Comparison of ENCODE assay signal across 14 cellular contexts in the genomic region with DNA sequence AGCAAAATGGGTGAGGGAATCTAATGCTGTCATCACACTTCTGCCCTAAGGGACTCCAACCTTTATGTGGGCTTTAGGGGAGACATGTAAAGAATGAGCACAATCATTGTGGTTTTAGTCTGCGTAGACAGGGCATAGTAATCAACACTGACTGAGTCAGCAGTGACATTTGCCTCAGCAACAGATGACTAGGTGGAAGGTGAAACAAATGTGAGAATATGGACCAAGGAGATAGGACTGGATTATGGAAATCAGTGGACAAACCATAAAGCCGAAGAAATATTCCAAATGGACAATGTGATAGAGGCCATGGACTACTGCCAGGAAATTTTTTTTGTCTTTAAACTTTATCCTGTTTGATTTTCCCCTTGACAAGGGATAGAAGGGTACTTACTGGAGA.
DNase-seq lines count a peak whose midpoint lies in the region; ATAC-seq and TF ChIP-seq lines count a peak whose summit lies in the region.
"Had no signal": no experiment of that assay in that cellular context is flagged by ENCODE, and none has a peak within 500 bp of the region (broad histone marks: within the 10 kb centered on the region; RNA-seq: fewer than 3 reads in every experiment).

No MANE protein-coding gene starts in this region.

- H3K27me3 ChIP-seq in brain microvascular endothelial cell (replicated peaks), result no peaks in the 10 kb centered on the region
- H3K27me3 ChIP-seq in heart right ventricle, result no peaks in the 10 kb centered on the region
- H3K27me3 ChIP-seq: Peyer's patch, tibial artery had no signal

- H3K27ac Mint-ChIP-seq in activated T-cell treated with anti-CD3 and anti-CD28 coated beads, Interleukin-2, amount 50 U/mL, for 24 hours, result peak overlapping the region; percentile 17
- H3K27ac Mint-ChIP-seq: activated CD4-positive, alpha-beta T cell treated with anti-CD3 and anti-CD28 coated beads, Interleukin-2, amount 10 ng/mL, durations not matched to agents 24 days and 14 days; CD4-positive, alpha-beta memory T cell had no signal

- H3K27ac ChIP-seq in brain microvascular endothelial cell, result peak overlapping the region; percentile 12
- H3K27ac ChIP-seq in heart right ventricle, result no peak overlapping the region
- H3K27ac ChIP-seq: Peyer's patch, tibial artery had no signal

- in situ Hi-C loops in brain microvascular endothelial cell (cut with HindIII; ENCODE audit: low pct_ligation_motif_present, low sequenced_read_pairs), result no loop called here

- DNase-seq in activated T-cell treated with anti-CD3 and anti-CD28 coated beads, Interleukin-2, amount 50 U/mL, for 24 hours, result no peak
- no peak for DNase-seq in activated T-cell treated with anti-CD3 and anti-CD28 coated beads for 4 hours
- DNase-seq in LoVo (ENCODE audit: low spot score), result peak; percentile 14
- DNase-seq in brain microvascular endothelial cell, result peak; percentile 90
- DNase-seq in skeletal muscle cell (ENCODE audit: low read depth), result peak; percentile 85
- no peak for DNase-seq in heart right ventricle
- DNase-seq: activated CD4-positive, alpha-beta T cell treated with anti-CD3 and anti-CD28 coated beads, Interleukin-2, amount 10 ng/mL, durations not matched to agents 24 days and 14 days; CD4-positive, alpha-beta memory T cell; central memory CD4-positive, alpha-beta T cell; NCI-H1436; Peyer's patch; tibial artery had no signal

- ATAC-seq in heart right ventricle, result no peak
- ATAC-seq in HG03378 (IDR thresholded peaks at IDR 0.05; ENCODE audit: unreplicated experiment), result no peak
- ATAC-seq in HG03108 (IDR thresholded peaks at IDR 0.05; ENCODE audit: unreplicated experiment), result no peak

- H3K4me1 Mint-ChIP-seq in activated T-cell treated with anti-CD3 and anti-CD28 coated beads, Interleukin-2, amount 50 U/mL, for 24 hours (ENCODE audit: low read depth), result peaks cover 22% of the 10 kb centered on the region
- H3K4me1 Mint-ChIP-seq: CD4-positive, alpha-beta memory T cell had no signal

- 79 to 81% methylated on average over 2 of the region's 2 CpGs for WGBS in heart right ventricle, 2 donors

- H3K27me3 Mint-ChIP-seq in activated T-cell treated with anti-CD3 and anti-CD28 coated beads, Interleukin-2, amount 50 U/mL, for 24 hours, result no peaks in the 10 kb centered on the region
- H3K27me3 Mint-ChIP-seq: activated CD4-positive, alpha-beta T cell treated with anti-CD3 and anti-CD28 coated beads, Interleukin-2, amount 10 ng/mL, durations not matched to agents 24 days and 14 days had no signal

- peaks cover 0 to 3% (median 0%) of the 10 kb centered on the region in 9 donors for H3K4me1 ChIP-seq in heart right ventricle
- H3K4me1 ChIP-seq: Peyer's patch, tibial artery had no signal

- no peak for TF ChIP-seq CTCF in brain microvascular endothelial cell (IDR thresholded peaks at IDR 0.05; ENCODE audit: low read depth, low read length, missing control alignments)
- TF ChIP-seq CTCF in heart right ventricle (IDR thresholded peaks at IDR 0.05), result no peak

- H3K36me3 ChIP-seq in brain microvascular endothelial cell (replicated peaks) (no peaks in the 10 kb centered on the region), heart right ventricle (no peaks in the 10 kb centered on the region)
- H3K36me3 ChIP-seq: Peyer's patch, tibial artery had no signal

- H3K9me3 ChIP-seq in heart right ventricle, result no peaks in the 10 kb centered on the region
- H3K9me3 ChIP-seq: Peyer's patch, tibial artery had no signal

- no peaks in the 10 kb centered on the region for H3K36me3 Mint-ChIP-seq in activated T-cell treated with anti-CD3 and anti-CD28 coated beads, Interleukin-2, amount 50 U/mL, for 24 hours (ENCODE audit: low read depth)

- no peaks in the 10 kb centered on the region for H3K9me3 Mint-ChIP-seq in activated T-cell treated with anti-CD3 and anti-CD28 coated beads, Interleukin-2, amount 50 U/mL, for 24 hours
- H3K9me3 Mint-ChIP-seq: CD4-positive, alpha-beta memory T cell had no signal

- H3K4me3 ChIP-seq in brain microvascular endothelial cell (ENCODE audit: low read depth, low read length) (no peak overlapping the region), skeletal muscle cell (ENCODE audit: low read depth, low read length) (no peak overlapping the region), heart right ventricle (no peak overlapping the region)
- H3K4me3 ChIP-seq: Peyer's patch, tibial artery had no signal

- intact Hi-C loops in heart right ventricle (cut with DNase I), result no loop called here

- no peak overlapping the region for H3K4me3 Mint-ChIP-seq in activated T-cell treated with anti-CD3 and anti-CD28 coated beads, Interleukin-2, amount 50 U/mL, for 24 hours
- H3K4me3 Mint-ChIP-seq: activated CD4-positive, alpha-beta T cell treated with anti-CD3 and anti-CD28 coated beads, Interleukin-2, amount 10 ng/mL, durations not matched to agents 24 days and 14 days; CD4-positive, alpha-beta memory T cell had no signal

Comparison
In these comparisons a context has a peak if more than half of its experiments do, and no peak if none do; other contexts are left out.
1. DNase-seq: peak in LoVo (single experiment), brain microvascular endothelial cell (single experiment) and skeletal muscle cell (single experiment); none in activated T-cell treated with anti-CD3 and anti-CD28 coated beads, Interleukin-2, amount 50 U/mL, for 24 hours (single experiment), activated T-cell treated with anti-CD3 and anti-CD28 coated beads for 4 hours (single experiment) and heart right ventricle (0 of 2).